In genomic region chr1:58813361-58813760, GRCh38 we compare ENCODE assay signal across 10 cellular contexts. TPM values are rescaled to one million over a fixed set of nuclear protein-coding genes. Genes with fewer than 3 reads are reported as not detected.
DNase-seq lines count a peak whose midpoint lies in the region; ATAC-seq and TF ChIP-seq lines count a peak whose summit lies in the region.
"Had no signal": no experiment of that assay in that cellular context is flagged by ENCODE, and none has a peak within 500 bp of the region (broad histone marks: within the 10 kb centered on the region; RNA-seq: fewer than 3 reads in every experiment).

No MANE protein-coding gene starts in this region.

- H3K36me3 Mint-ChIP-seq in activated naive CD4-positive, alpha-beta T cell treated with anti-CD3 and anti-CD28 coated beads, Interleukin-2, amount 50 U/mL, for 24 hours, result no peaks in the 10 kb centered on the region
- H3K36me3 Mint-ChIP-seq in activated naive CD4-positive, alpha-beta T cell treated with anti-CD3 and anti-CD28 coated beads for 36 hours (ENCODE audit: low read depth), result no peaks in the 10 kb centered on the region
- no peaks in the 10 kb centered on the region for H3K36me3 Mint-ChIP-seq in T-helper 17 cell (ENCODE audit: low read depth)
- H3K36me3 Mint-ChIP-seq in mesothelial cell of epicardium, result no peaks in the 10 kb centered on the region
- no peaks in the 10 kb centered on the region for H3K36me3 Mint-ChIP-seq in type B pancreatic cell
- no peaks in the 10 kb centered on the region for H3K36me3 Mint-ChIP-seq in activated CD8-positive, alpha-beta T cell treated with anti-CD3 and anti-CD28 coated beads for 36 hours (ENCODE audit: low read depth)
- H3K36me3 Mint-ChIP-seq: WTC11 had no signal

- H3K9me3 Mint-ChIP-seq in activated naive CD4-positive, alpha-beta T cell treated with anti-CD3 and anti-CD28 coated beads, Interleukin-2, amount 50 U/mL, for 24 hours, result no peaks in the 10 kb centered on the region
- no peaks in the 10 kb centered on the region for H3K9me3 Mint-ChIP-seq in activated naive CD4-positive, alpha-beta T cell treated with anti-CD3 and anti-CD28 coated beads for 36 hours
- H3K9me3 Mint-ChIP-seq in mesothelial cell of epicardium (no peaks in the 10 kb centered on the region), type B pancreatic cell (no peaks in the 10 kb centered on the region)
- no peaks in the 10 kb centered on the region for H3K9me3 Mint-ChIP-seq in activated CD8-positive, alpha-beta T cell treated with anti-CD3 and anti-CD28 coated beads for 36 hours
- H3K9me3 Mint-ChIP-seq: WTC11 had no signal

- H3K4me1 Mint-ChIP-seq in activated naive CD4-positive, alpha-beta T cell treated with anti-CD3 and anti-CD28 coated beads, Interleukin-2, amount 50 U/mL, for 24 hours, result peaks cover 45% of the 10 kb centered on the region
- peaks cover 37% of the 10 kb centered on the region for H3K4me1 Mint-ChIP-seq in activated naive CD4-positive, alpha-beta T cell treated with anti-CD3 and anti-CD28 coated beads for 36 hours (ENCODE audit: low read depth)
- peaks cover 36% of the 10 kb centered on the region for H3K4me1 Mint-ChIP-seq in T-helper 17 cell
- peaks cover 44% of the 10 kb centered on the region for H3K4me1 Mint-ChIP-seq in mesothelial cell of epicardium
- peaks cover 50% of the 10 kb centered on the region for H3K4me1 Mint-ChIP-seq in type B pancreatic cell (ENCODE audit: unreplicated experiment)
- peaks cover 43% of the 10 kb centered on the region for H3K4me1 Mint-ChIP-seq in activated CD8-positive, alpha-beta T cell treated with anti-CD3 and anti-CD28 coated beads for 36 hours (ENCODE audit: low read depth)

- peak; percentile 13 for ATAC-seq in T-helper 17 cell
- no peak for ATAC-seq in activated CD8-positive, alpha-beta T cell treated with anti-CD3 and anti-CD28 coated beads for 36 hours

- H3K4me3 Mint-ChIP-seq in activated naive CD4-positive, alpha-beta T cell treated with anti-CD3 and anti-CD28 coated beads, Interleukin-2, amount 50 U/mL, for 24 hours, result peak overlapping the region; percentile 51
- H3K4me3 Mint-ChIP-seq in activated naive CD4-positive, alpha-beta T cell treated with anti-CD3 and anti-CD28 coated beads for 36 hours, result no peak overlapping the region
- H3K4me3 Mint-ChIP-seq in T-helper 17 cell (peak overlapping the region; percentile 74), mesothelial cell of epicardium (no peak overlapping the region), type B pancreatic cell (peak overlapping the region; percentile 58)
- H3K4me3 Mint-ChIP-seq in activated CD8-positive, alpha-beta T cell treated with anti-CD3 and anti-CD28 coated beads for 36 hours, result no peak overlapping the region

- CTCF ChIA-PET in activated naive CD4-positive, alpha-beta T cell treated with anti-CD3 and anti-CD28 coated beads for 36 hours (lab: Charles Lee), result interaction anchor here (0.5 kb wide), 1 partner anchor 209 kb away, joined by 6 read pairs; no protein-coding TSS in a partner anchor
- CTCF ChIA-PET in activated CD8-positive, alpha-beta T cell treated with anti-CD3 and anti-CD28 coated beads for 36 hours (lab: Charles Lee), result interaction anchor here (0.6 kb wide), 1 partner anchor 57 kb away, joined by 5 read pairs; no protein-coding TSS in a partner anchor

- H3K4me3 ChIP-seq in foreskin fibroblast (ENCODE audit: low read depth in 1 of 2, low read length in 2 of 2), result no peak overlapping the region

- no peaks in the 10 kb centered on the region for H3K9me3 ChIP-seq in T-helper 17 cell (ENCODE audit: control insufficient read depth, low read length, poor library complexity, severe bottlenecking)

- peak overlapping the region; percentile 17 for H3K27ac Mint-ChIP-seq in activated naive CD4-positive, alpha-beta T cell treated with anti-CD3 and anti-CD28 coated beads, Interleukin-2, amount 50 U/mL, for 24 hours
- H3K27ac Mint-ChIP-seq in activated naive CD4-positive, alpha-beta T cell treated with anti-CD3 and anti-CD28 coated beads for 36 hours, result no peak overlapping the region
- H3K27ac Mint-ChIP-seq in T-helper 17 cell (peak overlapping the region; percentile 87), mesothelial cell of epicardium (peak overlapping the region; percentile 95), type B pancreatic cell (peak overlapping the region; percentile 98)
- no peak overlapping the region for H3K27ac Mint-ChIP-seq in activated CD8-positive, alpha-beta T cell treated with anti-CD3 and anti-CD28 coated beads for 36 hours
- H3K27ac Mint-ChIP-seq: WTC11 had no signal

- POLR2A ChIA-PET in activated CD8-positive, alpha-beta T cell treated with anti-CD3 and anti-CD28 coated beads for 36 hours (lab: Charles Lee), result interaction anchor here (1.0 to 2.0 kb wide), 3 partner anchors 11 to 71 kb away, joined by 3 to 9 read pairs (median 3); no protein-coding TSS in a partner anchor

- intact Hi-C loops in activated naive CD4-positive, alpha-beta T cell treated with anti-CD3 and anti-CD28 coated beads for 36 hours (cut with micrococcal nuclease), result no loop called here
- intact Hi-C loops in activated CD8-positive, alpha-beta T cell treated with anti-CD3 and anti-CD28 coated beads for 36 hours (cut with micrococcal nuclease), result no loop called here

- no peaks in the 10 kb centered on the region for H3K27me3 Mint-ChIP-seq in activated naive CD4-positive, alpha-beta T cell treated with anti-CD3 and anti-CD28 coated beads, Interleukin-2, amount 50 U/mL, for 24 hours
- no peaks in the 10 kb centered on the region for H3K27me3 Mint-ChIP-seq in activated naive CD4-positive, alpha-beta T cell treated with anti-CD3 and anti-CD28 coated beads for 36 hours (ENCODE audit: low read depth)
- H3K27me3 Mint-ChIP-seq in T-helper 17 cell (no peaks in the 10 kb centered on the region), mesothelial cell of epicardium (ENCODE audit: low read depth) (no peaks in the 10 kb centered on the region), type B pancreatic cell (no peaks in the 10 kb centered on the region)
- H3K27me3 Mint-ChIP-seq in activated CD8-positive, alpha-beta T cell treated with anti-CD3 and anti-CD28 coated beads for 36 hours, result no peaks in the 10 kb centered on the region

- TF ChIP-seq CTCF in mesothelial cell of epicardium (IDR thresholded peaks at IDR 0.05; ENCODE audit: unreplicated experiment) (no peak), type B pancreatic cell (conservative IDR thresholded peaks at IDR 0.05) (no peak), foreskin fibroblast (IDR thresholded peaks at IDR 0.05; ENCODE audit: low read depth, low read length) (no peak)
- no peak for TF ChIP-seq CTCF in activated CD8-positive, alpha-beta T cell treated with anti-CD3 and anti-CD28 coated beads for 36 hours (IDR thresholded peaks at IDR 0.05)

- no peak for DNase-seq in activated naive CD4-positive, alpha-beta T cell treated with anti-CD3 and anti-CD28 coated beads for 36 hours
- DNase-seq in T-helper 17 cell (no peak), mesothelial cell of epicardium (ENCODE audit: low spot score in 2 of 2, unreplicated experiment in 2 of 2) (no peak), type B pancreatic cell (ENCODE audit: extremely low spot score, unreplicated experiment) (no peak), NCI-H774 (lab: John Stamatoyannopoulos, UW) (no peak), foreskin fibroblast (no peak)
- DNase-seq in activated CD8-positive, alpha-beta T cell treated with anti-CD3 and anti-CD28 coated beads for 36 hours, result no peak
- DNase-seq: NCI-H1930 had no signal

RNA-seq across cellular contexts. Expression of gene JUN, which starts 29.5 kb away (rescaled TPM):
- total RNA-seq in activated naive CD4-positive, alpha-beta T cell treated with anti-CD3 and anti-CD28 coated beads for 36 hours, result 10 to 100 TPM; 24.2 to 25.9 TPM
- 1,000 to 10,000 TPM; 1,878 to 2,007 TPM for total RNA-seq in T-helper 17 cell
- 242 to 245 TPM (median 245 TPM) in 3 replicates for total RNA-seq in mesothelial cell of epicardium
- total RNA-seq in type B pancreatic cell (ENCODE audit: low replicate concordance), result 160 and 262 TPM in 2 replicates
- 10 to 100 TPM; 51.4 to 53.2 TPM for total RNA-seq in activated CD8-positive, alpha-beta T cell treated with anti-CD3 and anti-CD28 coated beads for 36 hours

Comparison
In these comparisons a context has a peak if more than half of its experiments do, and no peak if none do; other contexts are left out.
1. H3K27ac Mint-ChIP-seq: peak in activated naive CD4-positive, alpha-beta T cell treated with anti-CD3 and anti-CD28 coated beads, Interleukin-2, amount 50 U/mL, for 24 hours (single experiment), T-helper 17 cell (single experiment), mesothelial cell of epicardium (single experiment) and type B pancreatic cell (single experiment); none in activated naive CD4-positive, alpha-beta T cell treated with anti-CD3 and anti-CD28 coated beads for 36 hours (single experiment) and activated CD8-positive, alpha-beta T cell treated with anti-CD3 and anti-CD28 coated beads for 36 hours (single experiment).
2. H3K4me3 Mint-ChIP-seq: peak in activated naive CD4-positive, alpha-beta T cell treated with anti-CD3 and anti-CD28 coated beads, Interleukin-2, amount 50 U/mL, for 24 hours (single experiment), T-helper 17 cell (single experiment) and type B pancreatic cell (single experiment); none in activated naive CD4-positive, alpha-beta T cell treated with anti-CD3 and anti-CD28 coated beads for 36 hours (single experiment), mesothelial cell of epicardium (single experiment) and activated CD8-positive, alpha-beta T cell treated with anti-CD3 and anti-CD28 coated beads for 36 hours (single experiment).